ENCODE assay signal across 2 cellular contexts in genomic region chr5:126069329-126069728, GRCh38.
TF ChIP-seq lines count a peak whose summit lies in the region.

No MANE protein-coding gene starts in this region.

TF ChIP-seq in HEK293, 187 proteins besides CTCF, POLR2A, EP300 and RAD21 (continued from another document):
- TF ChIP-seq PRDM6 (tag by site-specific recombination; IDR thresholded peaks at IDR 0.05) (peak; percentile 86), ZNF426 (tag by site-specific recombination; IDR thresholded peaks at IDR 0.05) (no peak), ZBTB8A (tag by site-specific recombination; IDR thresholded peaks at IDR 0.05) (peak; percentile 27), ZNF596 (tag by site-specific recombination; IDR thresholded peaks at IDR 0.05) (0 out of 2 replicates have a peak, but pooled peaks have one; percentile 30), ZNF837 (tag by site-specific recombination; IDR thresholded peaks at IDR 0.05) (no peak), HOXD13 (CRISPR knock-in tag; IDR thresholded peaks at IDR 0.05; ENCODE audit: borderline replicate concordance) (no peak; the same call in 1 of the 2 replicates), MYNN (tag by site-specific recombination; IDR thresholded peaks at IDR 0.05; ENCODE audit: borderline replicate concordance) (no peak), IKZF3 (tag by site-specific recombination; IDR thresholded peaks at IDR 0.05) (0 out of 2 replicates have a peak, but pooled peaks have one; percentile 16), ZNF302 (tag by site-specific recombination; IDR thresholded peaks at IDR 0.05; ENCODE audit: low read depth) (no peak), ZFP41 (tag by site-specific recombination; IDR thresholded peaks at IDR 0.05; ENCODE audit: borderline replicate concordance) (no peak), ZNF76 (tag by site-specific recombination; IDR thresholded peaks at IDR 0.05; ENCODE audit: borderline replicate concordance, low read depth) (no peak), GLI4 (tag by site-specific recombination; IDR thresholded peaks at IDR 0.05) (no peak), ZXDB (tag by site-specific recombination; IDR thresholded peaks at IDR 0.05) (peak; percentile 82), SCRT1 (tag by site-specific recombination; IDR thresholded peaks at IDR 0.05; ENCODE audit: borderline replicate concordance) (peak; percentile 63; the same call in 1 of the 2 replicates), ZNF366 (tag by site-specific recombination; conservative IDR thresholded peaks at IDR 0.05) (no peak), OSR2 (tag by site-specific recombination; IDR thresholded peaks at IDR 0.05) (peak; percentile 25; the same call in 1 of the 2 replicates), ZNF18 (tag by site-specific recombination; IDR thresholded peaks at IDR 0.05) (peak; percentile 88), FEZF1 (tag by site-specific recombination; IDR thresholded peaks at IDR 0.05) (peak; percentile 89)

TF ChIP-seq in GM12878, 131 proteins besides CTCF, POLR2A, EP300 and RAD21 (continued from another document):
- no peak for TF ChIP-seq ZNF687 (IDR thresholded peaks at IDR 0.05)
- no peak for TF ChIP-seq MEF2B (IDR thresholded peaks at IDR 0.05; ENCODE audit: partially characterized antibody, poor library complexity, severe bottlenecking)
- TF ChIP-seq BCL11A (IDR thresholded peaks at IDR 0.05; ENCODE audit: low read depth, low read length) = no peak
